ENCODE assay signal across 8 cellular contexts in genomic region chr11:17979770-17980371, GRCh38. TPM values are rescaled to one million over a fixed set of nuclear protein-coding genes. Genes with fewer than 3 reads are reported as not detected.
DNase-seq lines count a peak whose midpoint lies in the region; ATAC-seq, FAIRE-seq and TF ChIP-seq lines count a peak whose summit lies in the region.

No MANE protein-coding gene starts in this region.

- no peaks in the 10 kb centered on the region for H3K9me3 ChIP-seq in colonic mucosa

- no peaks in the 10 kb centered on the region for H3K36me3 ChIP-seq in colonic mucosa

- no peak overlapping the region for H3K9ac ChIP-seq in colonic mucosa (ENCODE audit: low read depth in 2 of 2, low read length in 2 of 2)

- DNase-seq in activated CD8-positive, alpha-beta memory T cell treated with anti-CD3 and anti-CD28 coated beads for 24 hours: peak; percentile 62
- no peak for DNase-seq in activated CD8-positive, alpha-beta memory T cell treated with anti-CD3 and anti-CD28 coated beads, Interleukin-2, amount 50 U/mL, for 48 hours
- DNase-seq in NAMALWA (ENCODE audit: low spot score) (peak; percentile 61), T-helper 9 cell (peak; percentile 8), colonic mucosa (peak; percentile 23), medulla oblongata (ENCODE audit: extremely low spot score) (peak; percentile 40), urothelium cell line (ENCODE audit: low spot score) (peak; percentile 69)

- no peak for FAIRE-seq in urothelium cell line (lab: Jason Lieb, UNC)

- peak; percentile 88 for TF ChIP-seq CTCF in colonic mucosa (IDR thresholded peaks at IDR 0.05)

- intact Hi-C loops in colonic mucosa (cut with DNase I): loop anchor here (2.0 kb wide), 3 partner anchors 219 to 381 kb away; no protein-coding TSS in a partner anchor

- H3K27me3 ChIP-seq in colonic mucosa: no peaks in the 10 kb centered on the region

- no peak for ATAC-seq in GM18867 (IDR thresholded peaks at IDR 0.05; ENCODE audit: unreplicated experiment)

- no peaks in the 10 kb centered on the region for H3K4me1 ChIP-seq in colonic mucosa

- H3K4me3 ChIP-seq in colonic mucosa: no peak overlapping the region

- no peak overlapping the region for H3K27ac ChIP-seq in colonic mucosa

RNA-seq across cellular contexts. Expression of gene SERGEF, which starts 33.0 kb away (rescaled TPM):
- total RNA-seq in colonic mucosa: 10 to 100 TPM; 23.2 to 36.2 TPM
